2 cellular contexts compared by ENCODE assay signal in the genomic region with DNA sequence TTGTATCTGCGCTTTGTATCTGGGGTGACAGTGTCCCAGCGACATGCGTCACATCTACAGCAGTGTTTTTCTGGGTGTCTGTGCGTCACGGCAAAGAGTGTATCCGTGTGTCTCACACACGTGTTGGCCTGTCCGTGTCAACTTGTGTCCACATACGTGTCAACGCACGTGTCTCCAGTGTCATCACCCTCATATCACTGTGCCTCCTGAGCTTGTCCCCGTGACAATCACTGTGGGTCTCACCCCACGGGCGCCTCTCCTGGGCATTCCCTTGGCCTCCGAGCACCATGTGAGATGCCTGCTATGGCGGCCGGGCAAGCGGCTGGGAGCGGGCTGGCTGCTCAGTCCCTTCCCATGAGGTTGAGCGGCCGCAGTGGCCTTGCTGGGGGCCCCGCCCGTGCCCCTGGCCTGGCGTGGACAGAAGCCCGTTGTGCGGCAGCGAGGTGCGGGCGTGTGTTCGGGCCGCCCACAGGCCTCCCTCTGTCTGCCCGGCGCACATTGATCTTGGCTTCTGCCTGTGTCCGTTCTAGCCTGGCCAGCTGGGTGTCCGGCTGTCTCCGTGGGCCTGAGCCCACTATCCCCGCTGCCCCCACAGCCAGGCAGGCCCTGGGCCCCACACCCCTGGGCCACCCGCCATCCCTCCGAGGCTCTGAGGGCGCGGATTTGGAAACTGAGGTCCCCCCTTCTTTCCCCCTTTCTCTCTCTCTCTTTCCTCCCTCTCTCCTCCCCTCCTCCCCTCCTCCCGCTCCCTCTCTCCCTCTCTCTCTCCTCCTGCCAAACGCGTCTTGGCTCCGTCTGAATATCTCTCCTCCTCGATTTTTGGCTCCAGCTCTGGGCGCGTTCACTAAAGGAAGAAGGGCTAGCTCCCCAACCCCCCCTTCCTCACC.
TF ChIP-seq lines count a peak whose summit lies in the region.

No MANE protein-coding gene starts in this region.

TF ChIP-seq in HepG2, 621 proteins besides CTCF, POLR2A, EP300 and RAD21:
- TF ChIP-seq RBFOX2 (IDR thresholded peaks at IDR 0.05; ENCODE audit: low read depth, low read length) (0 out of 2 replicates have a peak, but pooled peaks have one; percentile 28), JDP2 (CRISPR knock-in tag; IDR thresholded peaks at IDR 0.05; ENCODE audit: borderline replicate concordance) (no peak)

TF ChIP-seq in SK-N-SH, 30 proteins besides CTCF, POLR2A, EP300 and RAD21:
- TF ChIP-seq MEF2A (IDR thresholded peaks at IDR 0.05; ENCODE audit: borderline replicate concordance, low read depth) (no peak), EZH2phosphoT487 (IDR thresholded peaks at IDR 0.05; ENCODE audit: borderline replicate concordance, low read depth) (no peak), MXI1 (IDR thresholded peaks at IDR 0.05; ENCODE audit: low read depth, low read length) (no peak), ELF1 (IDR thresholded peaks at IDR 0.05) (no peak), RCOR1 (IDR thresholded peaks at IDR 0.05; ENCODE audit: low read length) (no peak), NRF1 (IDR thresholded peaks at IDR 0.05; ENCODE audit: low read depth, low read length) (no peak)
- TF ChIP-seq, protein P1, sequence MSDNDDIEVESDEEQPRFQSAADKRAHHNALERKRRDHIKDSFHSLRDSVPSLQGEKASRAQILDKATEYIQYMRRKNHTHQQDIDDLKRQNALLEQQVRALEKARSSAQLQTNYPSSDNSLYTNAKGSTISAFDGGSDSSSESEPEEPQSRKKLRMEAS (IDR thresholded peaks at IDR 0.05; ENCODE audit: low read depth), result no peak
